ENCODE assay signal across 1 cellular context in genomic region chr9:69672828-69673640, GRCh38.
TF ChIP-seq lines count a peak whose summit lies in the region.

No MANE protein-coding gene starts in this region.

TF ChIP-seq in HCT116, 20 proteins besides CTCF, POLR2A, EP300 and RAD21 (continued from another document):
- TF ChIP-seq REST (IDR thresholded peaks at IDR 0.05; ENCODE audit: low read depth) (no peak), ELF1 (IDR thresholded peaks at IDR 0.05; ENCODE audit: borderline replicate concordance, low read depth) (no peak), CBX3 (IDR thresholded peaks at IDR 0.05; ENCODE audit: low read depth) (peak; percentile 54; the same call in 1 of the 2 replicates), JUND (IDR thresholded peaks at IDR 0.05) (no peak), SIN3A (IDR thresholded peaks at IDR 0.05; ENCODE audit: low read depth) (no peak), ZNF274 (IDR thresholded peaks at IDR 0.05; ENCODE audit: low read depth, low read length) (no peak), EZH2phosphoT487 (IDR thresholded peaks at IDR 0.05; ENCODE audit: borderline replicate concordance) (no peak), YY1 (IDR thresholded peaks at IDR 0.05; ENCODE audit: extremely low read depth, insufficient replicate concordance, low read depth, low read length) (peak; percentile 60), TCF7L2 (IDR thresholded peaks at IDR 0.05; ENCODE audit: borderline replicate concordance, extremely low read depth, insufficient read depth, insufficient read length) (no peak), EGR1 (IDR thresholded peaks at IDR 0.05; ENCODE audit: low read depth) (no peak)
